ENCODE assay signal across 1 cellular context in the genomic region with DNA sequence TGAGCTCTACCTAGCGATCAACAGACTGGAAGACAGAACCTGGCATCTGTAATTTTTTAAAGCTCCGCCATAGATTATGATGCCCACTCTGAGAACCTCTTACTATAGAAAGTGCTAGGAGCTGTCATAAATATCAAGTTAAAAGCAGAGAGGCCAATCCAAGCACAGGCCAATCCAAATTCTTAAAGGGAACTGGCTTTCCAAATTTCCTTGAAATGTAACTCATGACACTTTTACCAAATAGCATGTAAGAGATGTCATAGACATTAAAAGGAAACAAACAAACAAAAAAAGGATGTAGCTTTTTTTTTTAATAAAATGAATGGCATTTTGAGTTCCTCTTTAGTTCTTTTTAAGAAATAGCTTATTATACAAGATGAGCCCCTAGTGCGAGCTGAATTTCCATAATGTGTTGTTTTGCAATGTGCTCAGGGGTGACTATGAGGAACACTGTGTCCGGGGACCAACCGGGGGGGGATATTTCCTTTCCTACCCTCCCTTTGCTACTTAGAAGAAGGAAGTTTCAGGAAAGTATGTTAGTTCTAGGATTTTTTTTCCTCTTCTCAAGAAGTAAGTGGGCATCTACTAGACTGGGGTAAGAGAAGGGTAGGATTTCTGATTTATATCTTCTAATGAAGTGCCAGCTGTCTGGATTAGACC.
TF ChIP-seq lines count a peak whose summit lies in the region.

No MANE protein-coding gene starts in this region.

TF ChIP-seq in HepG2, 621 proteins besides CTCF, POLR2A, EP300 and RAD21:
- TF ChIP-seq HMGA1 (CRISPR knock-in tag; conservative IDR thresholded peaks at IDR 0.05) (no peak), YEATS2 (CRISPR knock-in tag; IDR thresholded peaks at IDR 0.05; ENCODE audit: borderline replicate concordance) (no peak), FOXO1 (CRISPR knock-in tag; IDR thresholded peaks at IDR 0.05) (no peak), ARNT (IDR thresholded peaks at IDR 0.05) (no peak), SCMH1 (CRISPR knock-in tag; IDR thresholded peaks at IDR 0.05; ENCODE audit: borderline replicate concordance) (no peak), ATM (IDR thresholded peaks at IDR 0.05; ENCODE audit: borderline replicate concordance) (no peak), ZNF232 (CRISPR knock-in tag; IDR thresholded peaks at IDR 0.05; ENCODE audit: borderline replicate concordance) (no peak), ZNF550 (CRISPR knock-in tag; IDR thresholded peaks at IDR 0.05; ENCODE audit: borderline replicate concordance) (no peak), HNF4A (CRISPR knock-in tag; IDR thresholded peaks at IDR 0.05) (no peak), ZNF331 (CRISPR knock-in tag; IDR thresholded peaks at IDR 0.05) (no peak), NFE2 (CRISPR knock-in tag; IDR thresholded peaks at IDR 0.05) (no peak), HNRNPK (IDR thresholded peaks at IDR 0.05; ENCODE audit: low read depth, low read length, poor library complexity, severe bottlenecking) (no peak), ZMAT3 (CRISPR knock-in tag; conservative IDR thresholded peaks at IDR 0.05) (no peak)
- TF ChIP-seq, protein P1, sequence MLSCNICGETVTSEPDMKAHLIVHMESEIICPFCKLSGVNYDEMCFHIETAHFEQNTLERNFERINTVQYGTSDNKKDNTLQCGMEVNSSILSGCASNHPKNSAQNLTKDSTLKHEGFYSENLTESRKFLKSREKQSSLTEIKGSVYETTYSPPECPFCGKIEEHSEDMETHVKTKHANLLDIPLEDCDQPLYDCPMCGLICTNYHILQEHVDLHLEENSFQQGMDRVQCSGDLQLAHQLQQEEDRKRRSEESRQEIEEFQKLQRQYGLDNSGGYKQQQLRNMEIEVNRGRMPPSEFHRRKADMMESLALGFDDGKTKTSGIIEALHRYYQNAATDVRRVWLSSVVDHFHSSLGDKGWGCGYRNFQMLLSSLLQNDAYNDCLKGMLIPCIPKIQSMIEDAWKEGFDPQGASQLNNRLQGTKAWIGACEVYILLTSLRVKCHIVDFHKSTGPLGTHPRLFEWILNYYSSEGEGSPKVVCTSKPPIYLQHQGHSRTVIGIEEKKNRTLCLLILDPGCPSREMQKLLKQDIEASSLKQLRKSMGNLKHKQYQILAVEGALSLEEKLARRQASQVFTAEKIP (CRISPR knock-in tag; IDR thresholded peaks at IDR 0.05; ENCODE audit: borderline replicate concordance): no peak
- TF ChIP-seq, protein P2, sequence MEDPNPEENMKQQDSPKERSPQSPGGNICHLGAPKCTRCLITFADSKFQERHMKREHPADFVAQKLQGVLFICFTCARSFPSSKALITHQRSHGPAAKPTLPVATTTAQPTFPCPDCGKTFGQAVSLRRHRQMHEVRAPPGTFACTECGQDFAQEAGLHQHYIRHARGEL (CRISPR knock-in tag; IDR thresholded peaks at IDR 0.05): no peak
- TF ChIP-seq, protein P3, sequence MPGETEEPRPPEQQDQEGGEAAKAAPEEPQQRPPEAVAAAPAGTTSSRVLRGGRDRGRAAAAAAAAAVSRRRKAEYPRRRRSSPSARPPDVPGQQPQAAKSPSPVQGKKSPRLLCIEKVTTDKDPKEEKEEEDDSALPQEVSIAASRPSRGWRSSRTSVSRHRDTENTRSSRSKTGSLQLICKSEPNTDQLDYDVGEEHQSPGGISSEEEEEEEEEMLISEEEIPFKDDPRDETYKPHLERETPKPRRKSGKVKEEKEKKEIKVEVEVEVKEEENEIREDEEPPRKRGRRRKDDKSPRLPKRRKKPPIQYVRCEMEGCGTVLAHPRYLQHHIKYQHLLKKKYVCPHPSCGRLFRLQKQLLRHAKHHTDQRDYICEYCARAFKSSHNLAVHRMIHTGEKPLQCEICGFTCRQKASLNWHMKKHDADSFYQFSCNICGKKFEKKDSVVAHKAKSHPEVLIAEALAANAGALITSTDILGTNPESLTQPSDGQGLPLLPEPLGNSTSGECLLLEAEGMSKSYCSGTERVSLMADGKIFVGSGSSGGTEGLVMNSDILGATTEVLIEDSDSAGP (CRISPR knock-in tag; IDR thresholded peaks at IDR 0.05; ENCODE audit: borderline replicate concordance): no peak
- TF ChIP-seq, protein P4, sequence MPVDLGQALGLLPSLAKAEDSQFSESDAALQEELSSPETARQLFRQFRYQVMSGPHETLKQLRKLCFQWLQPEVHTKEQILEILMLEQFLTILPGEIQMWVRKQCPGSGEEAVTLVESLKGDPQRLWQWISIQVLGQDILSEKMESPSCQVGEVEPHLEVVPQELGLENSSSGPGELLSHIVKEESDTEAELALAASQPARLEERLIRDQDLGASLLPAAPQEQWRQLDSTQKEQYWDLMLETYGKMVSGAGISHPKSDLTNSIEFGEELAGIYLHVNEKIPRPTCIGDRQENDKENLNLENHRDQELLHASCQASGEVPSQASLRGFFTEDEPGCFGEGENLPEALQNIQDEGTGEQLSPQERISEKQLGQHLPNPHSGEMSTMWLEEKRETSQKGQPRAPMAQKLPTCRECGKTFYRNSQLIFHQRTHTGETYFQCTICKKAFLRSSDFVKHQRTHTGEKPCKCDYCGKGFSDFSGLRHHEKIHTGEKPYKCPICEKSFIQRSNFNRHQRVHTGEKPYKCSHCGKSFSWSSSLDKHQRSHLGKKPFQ (CRISPR knock-in tag; IDR thresholded peaks at IDR 0.05; ENCODE audit: insufficient replicate concordance): no peak
